1 cellular context compared by ENCODE assay signal in the genomic region with DNA sequence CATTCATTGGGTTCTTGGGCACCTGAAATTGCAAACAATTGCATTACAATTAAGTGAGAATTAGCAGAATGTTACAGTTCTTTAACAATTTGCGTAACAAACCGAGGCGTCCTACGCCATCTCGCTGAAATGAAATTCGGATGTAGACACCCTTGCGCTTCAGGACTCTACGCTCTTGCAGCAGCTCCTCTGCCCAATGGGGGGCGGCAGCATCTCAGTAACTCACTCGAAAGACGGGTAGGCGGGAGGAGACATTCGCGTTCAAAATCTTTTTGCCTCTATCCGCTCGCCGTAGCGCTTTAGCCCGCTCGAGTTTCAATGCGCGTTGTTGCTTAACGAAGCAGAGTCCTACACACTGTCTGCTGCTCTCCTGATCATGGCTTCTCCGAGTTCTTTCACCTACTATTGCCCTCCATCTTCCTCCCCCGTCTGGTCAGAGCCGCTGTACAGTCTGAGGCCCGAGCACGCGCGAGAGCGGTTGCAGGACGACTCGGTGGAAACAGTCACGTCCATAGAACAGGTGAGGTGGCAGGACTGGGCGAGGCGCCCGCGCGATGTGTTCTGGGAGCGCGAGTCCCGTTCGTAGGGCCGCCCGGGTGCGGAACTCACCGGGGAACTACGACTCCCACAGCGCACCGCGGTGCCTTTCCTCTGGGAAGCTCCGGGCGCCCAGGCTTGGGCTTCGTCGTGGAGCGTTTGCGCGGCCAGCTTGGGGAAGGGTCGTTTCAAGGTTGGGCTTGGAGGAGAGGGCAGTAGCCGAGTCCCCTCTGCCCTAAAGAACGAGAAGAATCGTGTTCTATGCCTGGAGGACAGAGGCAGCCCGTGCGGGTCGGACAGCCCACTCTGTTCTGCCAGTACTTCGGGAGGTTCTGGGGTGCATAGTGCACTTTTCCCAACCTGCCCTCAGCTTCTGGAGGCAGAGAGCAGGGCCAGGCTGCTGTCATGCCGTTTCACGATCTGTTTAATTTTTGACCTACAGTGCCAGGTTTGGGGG.
TF ChIP-seq lines count a peak whose summit lies in the region.

A gene with protein sequence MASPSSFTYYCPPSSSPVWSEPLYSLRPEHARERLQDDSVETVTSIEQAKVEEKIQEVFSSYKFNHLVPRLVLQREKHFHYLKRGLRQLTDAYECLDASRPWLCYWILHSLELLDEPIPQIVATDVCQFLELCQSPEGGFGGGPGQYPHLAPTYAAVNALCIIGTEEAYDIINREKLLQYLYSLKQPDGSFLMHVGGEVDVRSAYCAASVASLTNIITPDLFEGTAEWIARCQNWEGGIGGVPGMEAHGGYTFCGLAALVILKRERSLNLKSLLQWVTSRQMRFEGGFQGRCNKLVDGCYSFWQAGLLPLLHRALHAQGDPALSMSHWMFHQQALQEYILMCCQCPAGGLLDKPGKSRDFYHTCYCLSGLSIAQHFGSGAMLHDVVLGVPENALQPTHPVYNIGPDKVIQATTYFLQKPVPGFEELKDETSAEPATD (plus strand): TSS at position 318 of the 994 bp plus-strand sequence. CDS start 59 bp downstream, at position 377.

TF ChIP-seq in HEK293, 187 proteins besides CTCF, POLR2A, EP300 and RAD21 (continued from another document and continues in another):
- TF ChIP-seq ZNF2 (tag by site-specific recombination; IDR thresholded peaks at IDR 0.05): peak; percentile 94
- TF ChIP-seq, protein P1, sequence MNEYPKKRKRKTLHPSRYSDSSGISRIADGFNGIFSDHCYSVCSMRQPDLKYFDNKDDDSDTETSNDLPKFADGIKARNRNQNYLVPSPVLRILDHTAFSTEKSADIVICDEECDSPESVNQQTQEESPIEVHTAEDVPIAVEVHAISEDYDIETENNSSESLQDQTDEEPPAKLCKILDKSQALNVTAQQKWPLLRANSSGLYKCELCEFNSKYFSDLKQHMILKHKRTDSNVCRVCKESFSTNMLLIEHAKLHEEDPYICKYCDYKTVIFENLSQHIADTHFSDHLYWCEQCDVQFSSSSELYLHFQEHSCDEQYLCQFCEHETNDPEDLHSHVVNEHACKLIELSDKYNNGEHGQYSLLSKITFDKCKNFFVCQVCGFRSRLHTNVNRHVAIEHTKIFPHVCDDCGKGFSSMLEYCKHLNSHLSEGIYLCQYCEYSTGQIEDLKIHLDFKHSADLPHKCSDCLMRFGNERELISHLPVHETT (tag by site-specific recombination; IDR thresholded peaks at IDR 0.05): peak; percentile 81
- peak; percentile 94 for TF ChIP-seq ZNF600 (tag by site-specific recombination; IDR thresholded peaks at IDR 0.05)
- TF ChIP-seq, protein P2, sequence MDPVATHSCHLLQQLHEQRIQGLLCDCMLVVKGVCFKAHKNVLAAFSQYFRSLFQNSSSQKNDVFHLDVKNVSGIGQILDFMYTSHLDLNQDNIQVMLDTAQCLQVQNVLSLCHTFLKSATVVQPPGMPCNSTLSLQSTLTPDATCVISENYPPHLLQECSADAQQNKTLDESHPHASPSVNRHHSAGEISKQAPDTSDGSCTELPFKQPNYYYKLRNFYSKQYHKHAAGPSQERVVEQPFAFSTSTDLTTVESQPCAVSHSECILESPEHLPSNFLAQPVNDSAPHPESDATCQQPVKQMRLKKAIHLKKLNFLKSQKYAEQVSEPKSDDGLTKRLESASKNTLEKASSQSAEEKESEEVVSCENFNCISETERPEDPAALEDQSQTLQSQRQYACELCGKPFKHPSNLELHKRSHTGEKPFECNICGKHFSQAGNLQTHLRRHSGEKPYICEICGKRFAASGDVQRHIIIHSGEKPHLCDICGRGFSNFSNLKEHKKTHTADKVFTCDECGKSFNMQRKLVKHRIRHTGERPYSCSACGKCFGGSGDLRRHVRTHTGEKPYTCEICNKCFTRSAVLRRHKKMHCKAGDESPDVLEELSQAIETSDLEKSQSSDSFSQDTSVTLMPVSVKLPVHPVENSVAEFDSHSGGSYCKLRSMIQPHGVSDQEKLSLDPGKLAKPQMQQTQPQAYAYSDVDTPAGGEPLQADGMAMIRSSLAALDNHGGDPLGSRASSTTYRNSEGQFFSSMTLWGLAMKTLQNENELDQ (tag by site-specific recombination; IDR thresholded peaks at IDR 0.05; ENCODE audit: low read depth): no peak
- TF ChIP-seq SCRT2 (tag by site-specific recombination; IDR thresholded peaks at IDR 0.05): peak; percentile 94
- TF ChIP-seq ZNF777 (tag by site-specific recombination; IDR thresholded peaks at IDR 0.05; ENCODE audit: borderline replicate concordance): peak; percentile 89
- peak; percentile 54; the same call in 1 of the 2 replicates for TF ChIP-seq ZNF341 (tag by site-specific recombination; IDR thresholded peaks at IDR 0.05; ENCODE audit: low read depth)
- TF ChIP-seq, protein P3, sequence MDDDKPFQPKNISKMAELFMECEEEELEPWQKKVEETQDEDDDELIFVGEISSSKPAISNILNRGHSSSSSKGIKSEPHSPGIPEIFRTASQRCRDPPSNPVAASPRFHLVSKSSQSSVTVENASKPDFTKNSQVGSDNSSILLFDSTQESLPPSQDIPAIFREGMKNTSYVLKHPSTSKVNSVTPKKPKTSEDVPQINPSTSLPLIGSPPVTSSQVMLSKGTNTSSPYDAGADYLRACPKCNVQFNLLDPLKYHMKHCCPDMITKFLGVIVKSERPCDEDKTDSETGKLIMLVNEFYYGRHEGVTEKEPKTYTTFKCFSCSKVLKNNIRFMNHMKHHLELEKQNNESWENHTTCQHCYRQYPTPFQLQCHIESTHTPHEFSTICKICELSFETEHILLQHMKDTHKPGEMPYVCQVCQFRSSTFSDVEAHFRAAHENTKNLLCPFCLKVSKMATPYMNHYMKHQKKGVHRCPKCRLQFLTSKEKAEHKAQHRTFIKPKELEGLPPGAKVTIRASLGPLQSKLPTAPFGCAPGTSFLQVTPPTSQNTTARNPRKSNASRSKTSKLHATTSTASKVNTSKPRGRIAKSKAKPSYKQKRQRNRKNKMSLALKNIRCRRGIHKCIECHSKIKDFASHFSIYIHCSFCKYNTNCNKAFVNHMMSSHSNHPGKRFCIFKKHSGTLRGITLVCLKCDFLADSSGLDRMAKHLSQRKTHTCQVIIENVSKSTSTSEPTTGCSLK (tag by site-specific recombination; IDR thresholded peaks at IDR 0.05): no peak
- peak; percentile 48; the same call in 1 of the 2 replicates for TF ChIP-seq ZNF366 (tag by site-specific recombination; conservative IDR thresholded peaks at IDR 0.05)
- peak; percentile 97 for TF ChIP-seq ZNF76 (tag by site-specific recombination; IDR thresholded peaks at IDR 0.05; ENCODE audit: borderline replicate concordance, low read depth)
- TF ChIP-seq TRIM28 (IDR thresholded peaks at IDR 0.05; ENCODE audit: borderline replicate concordance, low read length): peak; percentile 93
- 0 out of 2 replicates have a peak, but pooled peaks have one; percentile 64 for TF ChIP-seq ZNF391 (tag by site-specific recombination; IDR thresholded peaks at IDR 0.05; ENCODE audit: borderline replicate concordance, low read depth)
- peak; percentile 63; the same call in 1 of the 2 replicates for TF ChIP-seq OVOL3 (tag by site-specific recombination; IDR thresholded peaks at IDR 0.05)
- peak; percentile 87 for TF ChIP-seq ZBTB20 (tag by site-specific recombination; IDR thresholded peaks at IDR 0.05)
- TF ChIP-seq ZSCAN30 (tag by site-specific recombination; IDR thresholded peaks at IDR 0.05): 0 out of 2 replicates have a peak, but pooled peaks have one; percentile 50
- TF ChIP-seq ZFP69B (tag by site-specific recombination; IDR thresholded peaks at IDR 0.05): 0 out of 2 replicates have a peak, but pooled peaks have one; percentile 20
- peak; percentile 85; the same call in 1 of the 2 replicates for TF ChIP-seq SCRT1 (tag by site-specific recombination; IDR thresholded peaks at IDR 0.05; ENCODE audit: borderline replicate concordance)
- TF ChIP-seq ZBTB48 (tag by site-specific recombination; IDR thresholded peaks at IDR 0.05): no peak
- TF ChIP-seq KLF10 (tag by site-specific recombination; IDR thresholded peaks at IDR 0.05): no peak; the same call in 1 of the 2 replicates
- TF ChIP-seq, protein P4, sequence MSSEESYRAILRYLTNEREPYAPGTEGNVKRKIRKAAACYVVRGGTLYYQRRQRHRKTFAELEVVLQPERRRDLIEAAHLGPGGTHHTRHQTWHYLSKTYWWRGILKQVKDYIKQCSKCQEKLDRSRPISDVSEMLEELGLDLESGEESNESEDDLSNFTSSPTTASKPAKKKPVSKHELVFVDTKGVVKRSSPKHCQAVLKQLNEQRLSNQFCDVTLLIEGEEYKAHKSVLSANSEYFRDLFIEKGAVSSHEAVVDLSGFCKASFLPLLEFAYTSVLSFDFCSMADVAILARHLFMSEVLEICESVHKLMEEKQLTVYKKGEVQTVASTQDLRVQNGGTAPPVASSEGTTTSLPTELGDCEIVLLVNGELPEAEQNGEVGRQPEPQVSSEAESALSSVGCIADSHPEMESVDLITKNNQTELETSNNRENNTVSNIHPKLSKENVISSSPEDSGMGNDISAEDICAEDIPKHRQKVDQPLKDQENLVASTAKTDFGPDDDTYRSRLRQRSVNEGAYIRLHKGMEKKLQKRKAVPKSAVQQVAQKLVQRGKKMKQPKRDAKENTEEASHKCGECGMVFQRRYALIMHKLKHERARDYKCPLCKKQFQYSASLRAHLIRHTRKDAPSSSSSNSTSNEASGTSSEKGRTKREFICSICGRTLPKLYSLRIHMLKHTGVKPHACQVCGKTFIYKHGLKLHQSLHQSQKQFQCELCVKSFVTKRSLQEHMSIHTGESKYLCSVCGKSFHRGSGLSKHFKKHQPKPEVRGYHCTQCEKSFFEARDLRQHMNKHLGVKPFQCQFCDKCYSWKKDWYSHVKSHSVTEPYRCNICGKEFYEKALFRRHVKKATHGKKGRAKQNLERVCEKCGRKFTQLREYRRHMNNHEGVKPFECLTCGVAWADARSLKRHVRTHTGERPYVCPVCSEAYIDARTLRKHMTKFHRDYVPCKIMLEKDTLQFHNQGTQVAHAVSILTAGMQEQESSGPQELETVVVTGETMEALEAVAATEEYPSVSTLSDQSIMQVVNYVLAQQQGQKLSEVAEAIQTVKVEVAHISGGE (tag by site-specific recombination; conservative IDR thresholded peaks at IDR 0.05; ENCODE audit: low read depth): peak; percentile 55; the same call in 1 of the 2 replicates
- 0 out of 2 replicates have a peak, but pooled peaks have one; percentile 22 for TF ChIP-seq ZNF558 (tag by site-specific recombination; IDR thresholded peaks at IDR 0.05)
- TF ChIP-seq, protein P5, sequence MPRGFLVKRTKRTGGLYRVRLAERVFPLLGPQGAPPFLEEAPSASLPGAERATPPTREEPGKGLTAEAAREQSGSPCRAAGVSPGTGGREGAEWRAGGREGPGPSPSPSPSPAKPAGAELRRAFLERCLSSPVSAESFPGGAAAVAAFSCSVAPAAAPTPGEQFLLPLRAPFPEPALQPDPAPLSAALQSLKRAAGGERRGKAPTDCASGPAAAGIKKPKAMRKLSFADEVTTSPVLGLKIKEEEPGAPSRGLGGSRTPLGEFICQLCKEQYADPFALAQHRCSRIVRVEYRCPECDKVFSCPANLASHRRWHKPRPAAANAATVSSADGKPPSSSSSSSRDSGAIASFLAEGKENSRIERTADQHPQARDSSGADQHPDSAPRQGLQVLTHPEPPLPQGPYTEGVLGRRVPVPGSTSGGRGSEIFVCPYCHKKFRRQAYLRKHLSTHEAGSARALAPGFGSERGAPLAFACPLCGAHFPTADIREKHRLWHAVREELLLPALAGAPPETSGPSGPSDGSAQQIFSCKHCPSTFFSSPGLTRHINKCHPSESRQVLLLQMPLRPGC (tag by site-specific recombination; IDR thresholded peaks at IDR 0.05): peak; percentile 75
- TF ChIP-seq KLF16 (tag by site-specific recombination; IDR thresholded peaks at IDR 0.05): peak; percentile 59
- peak; percentile 70 for TF ChIP-seq ZNF24 (tag by site-specific recombination; IDR thresholded peaks at IDR 0.05)
- TF ChIP-seq KLF8 (tag by site-specific recombination; IDR thresholded peaks at IDR 0.05): peak; percentile 88; the same call in 1 of the 2 replicates
- peak; percentile 74 for TF ChIP-seq ZBTB8A (tag by site-specific recombination; IDR thresholded peaks at IDR 0.05)
- no peak for TF ChIP-seq ZNF140 (tag by site-specific recombination; IDR thresholded peaks at IDR 0.05)
- TF ChIP-seq, protein P6, sequence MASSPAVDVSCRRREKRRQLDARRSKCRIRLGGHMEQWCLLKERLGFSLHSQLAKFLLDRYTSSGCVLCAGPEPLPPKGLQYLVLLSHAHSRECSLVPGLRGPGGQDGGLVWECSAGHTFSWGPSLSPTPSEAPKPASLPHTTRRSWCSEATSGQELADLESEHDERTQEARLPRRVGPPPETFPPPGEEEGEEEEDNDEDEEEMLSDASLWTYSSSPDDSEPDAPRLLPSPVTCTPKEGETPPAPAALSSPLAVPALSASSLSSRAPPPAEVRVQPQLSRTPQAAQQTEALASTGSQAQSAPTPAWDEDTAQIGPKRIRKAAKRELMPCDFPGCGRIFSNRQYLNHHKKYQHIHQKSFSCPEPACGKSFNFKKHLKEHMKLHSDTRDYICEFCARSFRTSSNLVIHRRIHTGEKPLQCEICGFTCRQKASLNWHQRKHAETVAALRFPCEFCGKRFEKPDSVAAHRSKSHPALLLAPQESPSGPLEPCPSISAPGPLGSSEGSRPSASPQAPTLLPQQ (tag by site-specific recombination; IDR thresholded peaks at IDR 0.05): peak; percentile 63
- TF ChIP-seq, protein P7, sequence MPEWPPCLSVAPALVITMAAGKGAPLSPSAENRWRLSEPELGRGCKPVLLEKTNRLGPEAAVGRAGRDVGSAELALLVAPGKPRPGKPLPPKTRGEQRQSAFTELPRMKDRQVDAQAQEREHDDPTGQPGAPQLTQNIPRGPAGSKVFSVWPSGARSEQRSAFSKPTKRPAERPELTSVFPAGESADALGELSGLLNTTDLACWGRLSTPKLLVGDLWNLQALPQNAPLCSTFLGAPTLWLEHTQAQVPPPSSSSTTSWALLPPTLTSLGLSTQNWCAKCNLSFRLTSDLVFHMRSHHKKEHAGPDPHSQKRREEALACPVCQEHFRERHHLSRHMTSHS (tag by site-specific recombination; IDR thresholded peaks at IDR 0.05): no peak
- peak; percentile 95 for TF ChIP-seq ZBTB17 (tag by site-specific recombination; IDR thresholded peaks at IDR 0.05)
- TF ChIP-seq ZNF747 (tag by site-specific recombination; IDR thresholded peaks at IDR 0.05): no peak
- TF ChIP-seq ZNF146 (tag by site-specific recombination; IDR thresholded peaks at IDR 0.05): peak; percentile 59; the same call in 1 of the 2 replicates
- peak; percentile 80 for TF ChIP-seq ZFHX2 (tag by site-specific recombination; conservative IDR thresholded peaks at IDR 0.05)
- peak; percentile 73; the same call in 1 of the 2 replicates for TF ChIP-seq IKZF3 (tag by site-specific recombination; IDR thresholded peaks at IDR 0.05)
- peak; percentile 81 for TF ChIP-seq ZNF629 (tag by site-specific recombination; IDR thresholded peaks at IDR 0.05)
- TF ChIP-seq ZNF670 (tag by site-specific recombination; IDR thresholded peaks at IDR 0.05; ENCODE audit: low read depth): no peak
- TF ChIP-seq ZNF335 (tag by site-specific recombination; conservative IDR thresholded peaks at IDR 0.05): peak; percentile 88
- TF ChIP-seq ZBTB21 (tag by site-specific recombination; IDR thresholded peaks at IDR 0.05): 0 out of 2 replicates have a peak, but pooled peaks have one; percentile 24
- peak; percentile 91; the same call in 1 of the 2 replicates for TF ChIP-seq KLF7 (tag by site-specific recombination; IDR thresholded peaks at IDR 0.05; ENCODE audit: borderline replicate concordance)
